Comparison of ENCODE assay signal across 17 cellular contexts in genomic region chr1:28190996-28191645, GRCh38. TPM values are rescaled to one million over a fixed set of nuclear protein-coding genes. Genes with fewer than 3 reads are reported as not detected.
A peak's percentile ranks its signal among the peaks of the same experiment; 100 is the strongest.
DNase-seq lines count a peak whose midpoint lies in the region; ATAC-seq and TF ChIP-seq lines count a peak whose summit lies in the region.
"Had no signal": no experiment of that assay in that cellular context is flagged by ENCODE, and none has a peak within 500 bp of the region (broad histone marks: within the 10 kb centered on the region; RNA-seq: fewer than 3 reads in every experiment).

No MANE protein-coding gene starts in this region.

- no peaks in the 10 kb centered on the region for H3K36me3 Mint-ChIP-seq in activated CD8-positive, alpha-beta T cell treated with anti-CD3 and anti-CD28 coated beads, Interleukin-2, amount 10 ng/mL, durations not matched to agents 7 days and 5 days (ENCODE audit: low read depth)
- H3K36me3 Mint-ChIP-seq in activated CD8-positive, alpha-beta T cell treated with anti-CD3 and anti-CD28 coated beads for 36 hours (ENCODE audit: low read depth) = peaks cover 5% of the 10 kb centered on the region

- peaks cover 4% of the 10 kb centered on the region for H3K27me3 Mint-ChIP-seq in activated CD8-positive, alpha-beta T cell treated with anti-CD3 and anti-CD28 coated beads, Interleukin-2, amount 10 ng/mL, durations not matched to agents 7 days and 5 days (ENCODE audit: low read depth)
- no peaks in the 10 kb centered on the region for H3K27me3 Mint-ChIP-seq in activated CD8-positive, alpha-beta T cell treated with anti-CD3 and anti-CD28 coated beads for 36 hours
- H3K27me3 Mint-ChIP-seq: T-cell had no signal

- no peak for ATAC-seq in activated CD8-positive, alpha-beta T cell treated with anti-CD3 and anti-CD28 coated beads, Interleukin-2, amount 10 ng/mL, durations not matched to agents 7 days and 5 days
- no peak for ATAC-seq in activated CD8-positive, alpha-beta T cell treated with anti-CD3 and anti-CD28 coated beads for 36 hours
- ATAC-seq in HG03439 (IDR thresholded peaks at IDR 0.05; ENCODE audit: unreplicated experiment) (no peak), GM21367 (IDR thresholded peaks at IDR 0.05; ENCODE audit: unreplicated experiment) (no peak)
- ATAC-seq: lower lobe of right lung, T-cell had no signal

- H3K27ac Mint-ChIP-seq in activated CD8-positive, alpha-beta T cell treated with anti-CD3 and anti-CD28 coated beads, Interleukin-2, amount 10 ng/mL, durations not matched to agents 7 days and 5 days = peak overlapping the region; percentile 28
- H3K27ac Mint-ChIP-seq in activated CD8-positive, alpha-beta T cell treated with anti-CD3 and anti-CD28 coated beads for 36 hours = no peak overlapping the region
- H3K27ac Mint-ChIP-seq: T-cell had no signal

- no peak for TF ChIP-seq CTCF in activated CD8-positive, alpha-beta T cell treated with anti-CD3 and anti-CD28 coated beads for 36 hours (IDR thresholded peaks at IDR 0.05)
- no peak for TF ChIP-seq CTCF in fibroblast of lung (conservative IDR thresholded peaks at IDR 0.05 in 1 of 2, IDR thresholded peaks at IDR 0.05 in 1 of 2; ENCODE audit: low read depth in 1 of 2, low read length in 2 of 2)
- no peak for TF ChIP-seq CTCF in osteoblast (IDR thresholded peaks at IDR 0.05; ENCODE audit: extremely low read depth, low read depth, low read length)

- no peaks in the 10 kb centered on the region for H3K9me3 Mint-ChIP-seq in activated CD8-positive, alpha-beta T cell treated with anti-CD3 and anti-CD28 coated beads, Interleukin-2, amount 10 ng/mL, durations not matched to agents 7 days and 5 days (ENCODE audit: insufficient read depth)
- H3K9me3 Mint-ChIP-seq in activated CD8-positive, alpha-beta T cell treated with anti-CD3 and anti-CD28 coated beads for 36 hours = no peaks in the 10 kb centered on the region
- H3K9me3 Mint-ChIP-seq: T-cell had no signal

- H2AFZ ChIP-seq in fibroblast of lung (ENCODE audit: low read length) (peak overlapping the region; percentile 25), osteoblast (ENCODE audit: low read length) (peak overlapping the region; percentile 85)

- H3K27ac ChIP-seq in fibroblast of lung (ENCODE audit: insufficient read depth, low read length) (no peak overlapping the region), osteoblast (ENCODE audit: low read depth, low read length) (no peak overlapping the region)
- H3K27ac ChIP-seq: lower lobe of right lung had no signal

- H3K4me3 Mint-ChIP-seq in activated CD8-positive, alpha-beta T cell treated with anti-CD3 and anti-CD28 coated beads, Interleukin-2, amount 10 ng/mL, durations not matched to agents 7 days and 5 days = no peak overlapping the region
- H3K4me3 Mint-ChIP-seq in activated CD8-positive, alpha-beta T cell treated with anti-CD3 and anti-CD28 coated beads for 36 hours = no peak overlapping the region
- H3K4me3 Mint-ChIP-seq: T-cell had no signal

- intact Hi-C loops in activated CD8-positive, alpha-beta T cell treated with anti-CD3 and anti-CD28 coated beads for 36 hours (cut with micrococcal nuclease) = no loop called here

- H3K27me3 ChIP-seq in fibroblast of lung (ENCODE audit: control insufficient read depth, insufficient read depth, low read length) = no peaks in the 10 kb centered on the region
- H3K27me3 ChIP-seq in osteoblast (ENCODE audit: insufficient read depth, low read length) = no peaks in the 10 kb centered on the region

- DNase-seq in activated CD8-positive, alpha-beta T cell treated with anti-CD3 and anti-CD28 coated beads, Interleukin-2, amount 10 ng/mL, durations not matched to agents 7 days and 5 days = no peak
- DNase-seq in activated CD8-positive, alpha-beta T cell treated with anti-CD3 and anti-CD28 coated beads for 36 hours = no peak
- DNase-seq in OCI-M1 (lab: John Stamatoyannopoulos, UW) (peak; percentile 14), fibroblast of lung (ENCODE audit: low read depth in 2 of 2) (no peak), osteoblast (ENCODE audit: insufficient read length, low spot score, missing footprints) (no peak), NCI-H1048 (lab: John Stamatoyannopoulos, UW) (no peak)
- DNase-seq: ACHN; activated T-cell treated with anti-CD3 and anti-CD28 coated beads for 4 hours; erythroblast; KG1; NCI-H1417; NCI-H345; stimulated activated naive CD4-positive, alpha-beta T cell; T-cell had no signal

- POLR2A ChIA-PET in activated CD8-positive, alpha-beta T cell treated with anti-CD3 and anti-CD28 coated beads, Interleukin-2, amount 10 ng/mL, durations not matched to agents 7 days and 5 days (lab: Charles Lee) = no interaction called here
- POLR2A ChIA-PET in activated CD8-positive, alpha-beta T cell treated with anti-CD3 and anti-CD28 coated beads for 36 hours (lab: Charles Lee) = no interaction called here

- no peak overlapping the region for H3K9ac ChIP-seq in fibroblast of lung (ENCODE audit: insufficient read depth, low read length)

- H3K4me1 ChIP-seq in fibroblast of lung (ENCODE audit: control insufficient read depth, extremely low read depth, insufficient read depth, low read length) (no peaks in the 10 kb centered on the region), osteoblast (ENCODE audit: insufficient read depth, low read length) (no peaks in the 10 kb centered on the region)

- no peaks in the 10 kb centered on the region for H3K79me2 ChIP-seq in fibroblast of lung (ENCODE audit: control insufficient read depth, insufficient read depth, low read length)
- H3K79me2 ChIP-seq in osteoblast (ENCODE audit: insufficient read depth, low read length) = no peaks in the 10 kb centered on the region

- no peaks in the 10 kb centered on the region for H3K36me3 ChIP-seq in fibroblast of lung (ENCODE audit: control insufficient read depth, insufficient read depth, low read length)
- H3K36me3 ChIP-seq in osteoblast (ENCODE audit: insufficient read depth, low read length) = no peaks in the 10 kb centered on the region
- H3K36me3 ChIP-seq: lower lobe of right lung had no signal

- no peak overlapping the region for H3K4me3 ChIP-seq in fibroblast of lung (replicated peaks in 1 of 4; ENCODE audit: control extremely low read depth in 1 of 4, insufficient read depth in 1 of 4, low read depth in 3 of 4, low read length in 4 of 4)
- no peak overlapping the region for H3K4me3 ChIP-seq in osteoblast (ENCODE audit: insufficient read depth, low read length)
- H3K4me3 ChIP-seq: lower lobe of right lung had no signal

- no peak overlapping the region for H3K4me2 ChIP-seq in fibroblast of lung (ENCODE audit: extremely low read depth, insufficient read depth, low read length)
- H3K4me2 ChIP-seq in osteoblast (ENCODE audit: insufficient read depth, low read length) = no peak overlapping the region

- H3K9me3 ChIP-seq in fibroblast of lung (ENCODE audit: control insufficient read depth, insufficient read depth, low read depth, low read length) (no peaks in the 10 kb centered on the region), osteoblast (ENCODE audit: low read depth, low read length) (no peaks in the 10 kb centered on the region)
- H3K9me3 ChIP-seq: lower lobe of right lung had no signal

- CTCF ChIA-PET in activated CD8-positive, alpha-beta T cell treated with anti-CD3 and anti-CD28 coated beads, Interleukin-2, amount 10 ng/mL, durations not matched to agents 7 days and 5 days (lab: Charles Lee) = no interaction called here
- CTCF ChIA-PET in activated CD8-positive, alpha-beta T cell treated with anti-CD3 and anti-CD28 coated beads for 36 hours (lab: Charles Lee) = no interaction called here

- H3K4me1 Mint-ChIP-seq in activated CD8-positive, alpha-beta T cell treated with anti-CD3 and anti-CD28 coated beads, Interleukin-2, amount 10 ng/mL, durations not matched to agents 7 days and 5 days (ENCODE audit: low read depth) = peaks cover 8% of the 10 kb centered on the region
- no peaks in the 10 kb centered on the region for H3K4me1 Mint-ChIP-seq in activated CD8-positive, alpha-beta T cell treated with anti-CD3 and anti-CD28 coated beads for 36 hours (ENCODE audit: low read depth)
- H3K4me1 Mint-ChIP-seq: T-cell had no signal

- H4K20me1 ChIP-seq in fibroblast of lung (ENCODE audit: control insufficient read depth, extremely low read depth, insufficient read depth, low read length) = no peaks in the 10 kb centered on the region
- H4K20me1 ChIP-seq in osteoblast (ENCODE audit: insufficient read depth, low read length) = no peaks in the 10 kb centered on the region

RNA-seq across cellular contexts. Expression of gene PTAFR, which starts 14.6 kb away (rescaled TPM):
- under 1 TPM; 0.47 to 0.50 TPM for total RNA-seq in activated CD8-positive, alpha-beta T cell treated with anti-CD3 and anti-CD28 coated beads, Interleukin-2, amount 10 ng/mL, durations not matched to agents 7 days and 5 days
- total RNA-seq in activated CD8-positive, alpha-beta T cell treated with anti-CD3 and anti-CD28 coated beads for 36 hours = under 1 TPM; 0.16 to 0.25 TPM
- total RNA-seq in fibroblast of lung (under 0.01 TPM in 2 replicates), osteoblast (under 0.01 TPM in 2 replicates)
- 0.12 and 0.25 TPM in 2 replicates for polyA plus RNA-seq in fibroblast of lung
- polyA plus RNA-seq in fibroblast of lung (2012) = 0.08 TPM in 2 replicates
- not detected in 2 replicates for polyA minus RNA-seq in fibroblast of lung (ENCODE audit: low replicate concordance)

RNA-seq across cellular contexts. Expression of gene DNAJC8, which starts 41.7 kb away (rescaled TPM):
- total RNA-seq in activated CD8-positive, alpha-beta T cell treated with anti-CD3 and anti-CD28 coated beads, Interleukin-2, amount 10 ng/mL, durations not matched to agents 7 days and 5 days = 100 to 1,000 TPM; 121 to 124 TPM
- total RNA-seq in activated CD8-positive, alpha-beta T cell treated with anti-CD3 and anti-CD28 coated beads for 36 hours = 100 to 1,000 TPM; 103 to 105 TPM
- total RNA-seq in fibroblast of lung = 56.1 and 57.0 TPM in 2 replicates
- polyA plus RNA-seq in fibroblast of lung = 120 and 157 TPM in 2 replicates
- polyA plus RNA-seq in fibroblast of lung (2012) = 95.6 and 130 TPM in 2 replicates
- 37.7 and 63.8 TPM in 2 replicates for polyA minus RNA-seq in fibroblast of lung (ENCODE audit: low replicate concordance)
- 60.1 and 63.4 TPM in 2 replicates for total RNA-seq in osteoblast

RNA-seq across cellular contexts. Expression of gene ATP5IF1, which starts 44.8 kb away (rescaled TPM):
- 100 to 1,000 TPM; 204 to 222 TPM for total RNA-seq in activated CD8-positive, alpha-beta T cell treated with anti-CD3 and anti-CD28 coated beads, Interleukin-2, amount 10 ng/mL, durations not matched to agents 7 days and 5 days
- total RNA-seq in activated CD8-positive, alpha-beta T cell treated with anti-CD3 and anti-CD28 coated beads for 36 hours = 100 to 1,000 TPM; 169 to 170 TPM
- total RNA-seq in fibroblast of lung = 100 and 146 TPM in 2 replicates
- polyA plus RNA-seq in fibroblast of lung = 269 and 279 TPM in 2 replicates
- 333 and 339 TPM in 2 replicates for polyA plus RNA-seq in fibroblast of lung (2012)
- polyA minus RNA-seq in fibroblast of lung (ENCODE audit: low replicate concordance) = 18.3 and 26.1 TPM in 2 replicates
- total RNA-seq in osteoblast = 51.8 and 53.3 TPM in 2 replicates
